Comparison of ENCODE assay signal across 8 cellular contexts in the genomic region with DNA sequence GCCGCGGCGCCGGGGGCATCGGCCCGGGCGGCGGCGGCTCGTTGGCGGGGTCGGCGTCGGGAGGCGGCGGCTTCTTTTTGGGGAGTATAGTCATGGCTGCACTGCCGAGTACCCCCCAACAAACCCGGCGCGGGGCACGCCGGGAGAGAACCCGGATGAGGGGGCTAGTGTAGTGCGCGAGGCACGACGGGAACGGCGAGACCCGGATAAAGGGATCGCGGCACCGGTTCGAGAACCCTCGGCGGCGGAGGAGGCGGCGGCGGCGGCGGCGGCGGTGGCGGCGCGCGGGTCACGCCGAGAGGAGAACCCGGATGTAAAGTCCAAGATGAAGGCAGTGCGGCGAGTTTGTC. TPM values are rescaled to one million over a fixed set of nuclear protein-coding genes. Genes with fewer than 3 reads are reported as not detected.
DNase-seq lines count a peak whose midpoint lies in the region; ATAC-seq and TF ChIP-seq lines count a peak whose summit lies in the region.

A gene with protein sequence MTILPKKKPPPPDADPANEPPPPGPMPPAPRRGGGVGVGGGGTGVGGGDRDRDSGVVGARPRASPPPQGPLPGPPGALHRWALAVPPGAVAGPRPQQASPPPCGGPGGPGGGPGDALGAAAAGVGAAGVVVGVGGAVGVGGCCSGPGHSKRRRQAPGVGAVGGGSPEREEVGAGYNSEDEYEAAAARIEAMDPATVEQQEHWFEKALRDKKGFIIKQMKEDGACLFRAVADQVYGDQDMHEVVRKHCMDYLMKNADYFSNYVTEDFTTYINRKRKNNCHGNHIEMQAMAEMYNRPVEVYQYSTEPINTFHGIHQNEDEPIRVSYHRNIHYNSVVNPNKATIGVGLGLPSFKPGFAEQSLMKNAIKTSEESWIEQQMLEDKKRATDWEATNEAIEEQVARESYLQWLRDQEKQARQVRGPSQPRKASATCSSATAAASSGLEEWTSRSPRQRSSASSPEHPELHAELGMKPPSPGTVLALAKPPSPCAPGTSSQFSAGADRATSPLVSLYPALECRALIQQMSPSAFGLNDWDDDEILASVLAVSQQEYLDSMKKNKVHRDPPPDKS (minus strand): TSS at position 131 of the 350 bp plus-strand sequence. CDS start 37 bp downstream, at position 94.

- H3K4me3 ChIP-seq in Peyer's patch (peak within 1 kb of the TSS; percentile 58 to 80 (median 62)), psoas muscle (peak within 1 kb of the TSS; percentile 76), uterus (peak within 1 kb of the TSS; percentile 47 to 72)

- H3K4me1 ChIP-seq in Peyer's patch: peaks cover 0 to 25% (median 5%) of the 10 kb centered on the region in 4 donors
- H3K4me1 ChIP-seq in psoas muscle: peaks cover 6% of the 10 kb centered on the region
- no peaks in the 10 kb centered on the region for H3K4me1 ChIP-seq in uterus

- intact Hi-C loops in left cardiac atrium (cut with DNase I): no loop called here
- intact Hi-C loops in psoas muscle (cut with DNase I): loop anchor here in 1 of 2 donors (5.0 kb wide), 1 partner anchor 35 kb away; no protein-coding TSS in a partner anchor
- intact Hi-C loops in uterus (cut with DNase I; ENCODE audit: low total_unique reads): no loop called here

- peaks cover 0 to 7% (median 0%) of the 10 kb centered on the region in 3 donors for H3K36me3 ChIP-seq in Peyer's patch
- H3K36me3 ChIP-seq in psoas muscle (ENCODE audit: insufficient read depth in 1 of 2, low read depth in 1 of 2): peaks cover 0 to 4% of the 10 kb centered on the region in 2 donors
- no peaks in the 10 kb centered on the region for H3K36me3 ChIP-seq in uterus

- TF ChIP-seq CTCF in Peyer's patch (IDR thresholded peaks at IDR 0.05) (no peak), psoas muscle (IDR thresholded peaks at IDR 0.05) (no peak), uterus (IDR thresholded peaks at IDR 0.05) (no peak)

- 0 to 43% (median 0%) methylated on average over 4 to 53 of the region's 53 CpGs for WGBS in psoas muscle, 3 donors

- TF ChIP-seq POLR2A in GM19193 (IDR thresholded peaks at IDR 0.05; ENCODE audit: extremely low read depth, insufficient read depth, insufficient read length): peak; percentile 4
- peak in 1 of 2 donors; percentile 19 for TF ChIP-seq POLR2A in Peyer's patch (IDR thresholded peaks at IDR 0.05)
- TF ChIP-seq POLR2A in uterus (IDR thresholded peaks at IDR 0.05): no peak

- H3K27me3 ChIP-seq in Peyer's patch (no peaks in the 10 kb centered on the region), psoas muscle (ENCODE audit: insufficient read depth in 3 of 3, low read length in 2 of 3) (no peaks in the 10 kb centered on the region), uterus (no peaks in the 10 kb centered on the region)

- DNase-seq in AG20443 (ENCODE audit: low spot score) (peak; percentile 55), Peyer's patch (peak in 1 of 3 donors; percentile 83), left cardiac atrium (peak; percentile 69), psoas muscle (peak; percentile 67 to 78), uterus (peak in 1 of 2 donors; percentile 68)
- DNase-seq in activated naive CD4-positive, alpha-beta T cell treated with anti-CD3 and anti-CD28 coated beads, Interleukin-2, amount 50 U/mL, for 16 hours: peak; percentile 79

- H3K9me3 ChIP-seq in Peyer's patch: no peaks in the 10 kb centered on the region
- no peaks in the 10 kb centered on the region for H3K9me3 ChIP-seq in psoas muscle
- H3K9me3 ChIP-seq in uterus: no peaks in the 10 kb centered on the region

- H3K27ac ChIP-seq in Peyer's patch: peak within 1 kb of the TSS; percentile 85 to 97 (median 95)
- peak within 1 kb of the TSS; percentile 93 for H3K27ac ChIP-seq in psoas muscle
- H3K27ac ChIP-seq in uterus: peak within 1 kb of the TSS; percentile 93 to 96

- ATAC-seq in HG03432 (IDR thresholded peaks at IDR 0.05; ENCODE audit: unreplicated experiment) (peak; percentile 47), left cardiac atrium (peak; percentile 47 to 53), psoas muscle (peak; percentile 0 to 25 (median 8))

RNA-seq across cellular contexts. Expression of the gene that starts here (rescaled TPM):
- total RNA-seq in Peyer's patch: 10 to 100 TPM; 49.7 to 79.2 (median 71.0) TPM
- 10 to 100 TPM; 19.0 to 27.0 TPM for total RNA-seq in left cardiac atrium
- total RNA-seq in psoas muscle: 10 to 100 TPM; 21.4 to 38.7 (median 28.5) TPM
- polyA plus RNA-seq in psoas muscle: 10 to 100 TPM; 17.5 to 34.8 (median 18.6) TPM
- total RNA-seq in uterus: 10 to 100 TPM in 3 of 4 donors, 1 to 10 TPM in 1; 8.5 to 58.7 (median 21.8) TPM
